In genomic region chr19:50844296-50844935, GRCh38 we compare ENCODE assay signal across 24 cellular contexts. TPM values are rescaled to one million over a fixed set of nuclear protein-coding genes. Genes with fewer than 3 reads are reported as not detected.
DNase-seq lines count a peak whose midpoint lies in the region; ATAC-seq and TF ChIP-seq lines count a peak whose summit lies in the region.
"Had no signal": no experiment of that assay in that cellular context is flagged by ENCODE, and none has a peak within 500 bp of the region (broad histone marks: within the 10 kb centered on the region; RNA-seq: fewer than 3 reads in every experiment).

No MANE protein-coding gene starts in this region.

- H3K9ac ChIP-seq in BLaER1: peak overlapping the region; percentile 36; the same call in 1 of the 2 replicates

- ATAC-seq in HG03378 (IDR thresholded peaks at IDR 0.05; ENCODE audit: unreplicated experiment): no peak
- ATAC-seq: activated T-cell treated with anti-CD3 and anti-CD28 coated beads, Interleukin-2, amount 50 U/mL, for 4 hours; effector memory CD8-positive, alpha-beta T cell; foreskin keratinocyte; SK-N-SH treated with all-trans-retinoic acid at 6 μM for 48 hours had no signal

- H3K27ac ChIP-seq in BLaER1 (peak overlapping the region; percentile 47; the same call in 1 of the 2 replicates), ovary (no peak overlapping the region)
- H3K27ac ChIP-seq: breast epithelium, foreskin keratinocyte, tibial nerve had no signal

- WGBS in ovary, 3 donors: 64 to 66% (median 64%) methylated on average over 8 of the region's 8 CpGs

- no peak for TF ChIP-seq POLR2A in ovary (IDR thresholded peaks at IDR 0.05)

- no peaks in the 10 kb centered on the region for H4K20me1 ChIP-seq in BLaER1

- intact Hi-C loops in ovary (cut with DNase I): no loop called here

- H3K4me2 ChIP-seq in BLaER1: peak overlapping the region; percentile 85

- TF ChIP-seq EP300 in ovary (IDR thresholded peaks at IDR 0.05): no peak

- H3K27me3 ChIP-seq in BLaER1 (no peaks in the 10 kb centered on the region), ovary (no peaks in the 10 kb centered on the region)
- H3K27me3 ChIP-seq: breast epithelium had no signal

- H3K36me3 ChIP-seq in BLaER1 (no peaks in the 10 kb centered on the region), ovary (no peaks in the 10 kb centered on the region)
- H3K36me3 ChIP-seq: breast epithelium, tibial nerve had no signal

- H3K9me3 ChIP-seq in BLaER1 (peaks cover 16% of the 10 kb centered on the region), ovary (peaks cover 0 to 5% of the 10 kb centered on the region in 2 donors)

- DNase-seq in DMS153 treated with DMSO at 0.1 percent for 48 hours (lab: John Stamatoyannopoulos, UW; ENCODE audit: unreplicated experiment): peak; percentile 16
- peak; percentile 97 for DNase-seq in NCI-H146 treated with DMSO at 0.1 percent for 48 hours (lab: John Stamatoyannopoulos, UW; ENCODE audit: unreplicated experiment)
- peak; percentile 68 for DNase-seq in NCI-H774 (lab: John Stamatoyannopoulos, UW)
- no peak for DNase-seq in stimulated activated naive CD4-positive, alpha-beta T cell treated with Interleukin-2 at 50 U/mL for 16 hours (lab: John Stamatoyannopoulos, UW)
- DNase-seq in ovary: no peak
- no peak for DNase-seq in EL
- DNase-seq: activated CD4-positive, alpha-beta T cell treated with anti-CD3 and anti-CD28 coated beads for 48 hours; activated naive CD4-positive, alpha-beta T cell; activated T-cell treated with anti-CD3 and anti-CD28 coated beads, Interleukin-2, amount 50 U/mL, for 4 hours; effector memory CD8-positive, alpha-beta T cell; foreskin keratinocyte; GF-D8; Karpas-422; left colon; NCI-H446 treated with DMSO at 0.1 percent for 48 hours; T-helper 2 cell had no signal

- H3K4me3 ChIP-seq in BLaER1 (peak overlapping the region; percentile 37), ovary (no peak overlapping the region)
- H3K4me3 ChIP-seq: breast epithelium, tibial nerve had no signal

- H3K4me1 ChIP-seq in BLaER1 (peaks cover 20% of the 10 kb centered on the region), ovary (ENCODE audit: insufficient read depth) (no peaks in the 10 kb centered on the region)
- H3K4me1 ChIP-seq: breast epithelium, foreskin keratinocyte, tibial nerve had no signal

- TF ChIP-seq CTCF in ovary (IDR thresholded peaks at IDR 0.05): no peak

RNA-seq across cellular contexts. Expression of gene KLK3, which starts 10.3 kb away (rescaled TPM):
- under 1 TPM in 1 of 7 donors, not detected in 6; 0.20 TPM for total RNA-seq in ovary
- under 1 TPM; 0.13 to 0.24 TPM for polyA plus RNA-seq in ovary
- total RNA-seq: activated T-cell treated with anti-CD3 and anti-CD28 coated beads, Interleukin-2, amount 50 U/mL, for 4 hours; foreskin keratinocyte; progenitor cell of endocrine pancreas; RPMI7951; tibial nerve had no signal
- polyA plus RNA-seq: esophagus, foreskin keratinocyte had no signal

RNA-seq across cellular contexts. Expression of gene KLK15, which starts 11.0 kb away (rescaled TPM):
- not detected for total RNA-seq in ovary
- not detected for polyA plus RNA-seq in ovary
- total RNA-seq: activated T-cell treated with anti-CD3 and anti-CD28 coated beads, Interleukin-2, amount 50 U/mL, for 4 hours; breast epithelium; foreskin keratinocyte; progenitor cell of endocrine pancreas; RPMI7951; tibial nerve had no signal
- polyA plus RNA-seq: esophagus, foreskin keratinocyte had no signal

RNA-seq across cellular contexts. Expression of gene KLK1, which starts 20.8 kb away (rescaled TPM):
- under 1 TPM in 6 of 7 donors, not detected in 1; 0.40 to 0.95 (median 0.57) TPM for total RNA-seq in ovary
- 1 to 10 TPM in 1 of 2 donors, under 1 TPM in 1; 0.23 to 1.2 TPM for polyA plus RNA-seq in ovary
- total RNA-seq: progenitor cell of endocrine pancreas, RPMI7951 had no signal

RNA-seq across cellular contexts. Expression of gene KLK2, which starts 28.8 kb away (rescaled TPM):
- total RNA-seq in ovary: not detected
- not detected for polyA plus RNA-seq in ovary
- total RNA-seq: activated T-cell treated with anti-CD3 and anti-CD28 coated beads, Interleukin-2, amount 50 U/mL, for 4 hours; foreskin keratinocyte; progenitor cell of endocrine pancreas; RPMI7951; tibial nerve had no signal
- polyA plus RNA-seq: esophagus, foreskin keratinocyte had no signal

RNA-seq across cellular contexts. Expression of gene ACP4, which starts 54.2 kb away (rescaled TPM):
- not detected for total RNA-seq in ovary
- not detected for polyA plus RNA-seq in ovary
- total RNA-seq: activated T-cell treated with anti-CD3 and anti-CD28 coated beads, Interleukin-2, amount 50 U/mL, for 4 hours; breast epithelium; foreskin keratinocyte; left colon; progenitor cell of endocrine pancreas; RPMI7951; tibial nerve had no signal
- polyA plus RNA-seq: esophagus, foreskin keratinocyte had no signal

Comparison
In these comparisons a context has a peak if more than half of its experiments do, and no peak if none do; other contexts are left out.
1. DNase-seq: peak in DMS153 treated with DMSO at 0.1 percent for 48 hours (single experiment), NCI-H146 treated with DMSO at 0.1 percent for 48 hours (single experiment) and NCI-H774 (single experiment); none in stimulated activated naive CD4-positive, alpha-beta T cell treated with Interleukin-2 at 50 U/mL for 16 hours (single experiment), ovary (0 of 5) and EL (single experiment).